ENCODE assay signal across 8 cellular contexts in the genomic region with DNA sequence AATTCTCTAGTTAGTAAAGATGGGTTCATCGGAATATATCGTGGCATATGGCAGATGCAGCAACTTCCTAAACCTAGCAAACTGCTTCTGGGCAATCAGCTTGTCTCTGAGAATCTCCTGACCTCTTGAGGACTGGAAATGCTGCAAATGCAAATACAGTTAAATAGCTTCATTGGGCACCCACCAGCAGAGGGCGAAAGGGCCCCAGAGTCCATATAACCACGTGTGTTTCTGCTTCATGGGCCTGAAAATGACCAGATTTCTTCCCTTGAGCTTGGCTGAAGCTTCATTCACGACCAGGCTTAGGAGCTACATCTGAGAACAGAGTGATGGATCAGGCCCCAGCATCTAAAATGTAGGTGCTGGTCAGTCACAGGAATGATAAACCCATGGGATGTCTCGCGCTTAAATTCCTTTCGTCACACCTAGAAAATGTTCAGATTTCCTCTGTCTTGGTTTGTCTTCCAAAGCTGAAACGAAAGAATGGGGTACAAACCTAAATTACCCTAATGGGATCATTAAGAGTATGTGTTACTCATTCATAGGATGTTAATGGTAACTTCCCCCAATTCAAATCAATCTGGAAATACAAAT.
DNase-seq lines count a peak whose midpoint lies in the region; ATAC-seq and TF ChIP-seq lines count a peak whose summit lies in the region.

No MANE protein-coding gene starts in this region.

- H3K4me1 Mint-ChIP-seq in Caco-2 (ENCODE audit: low read depth, unreplicated experiment): no peaks in the 10 kb centered on the region

- no peaks in the 10 kb centered on the region for H3K36me3 Mint-ChIP-seq in Caco-2 (ENCODE audit: insufficient read depth, unreplicated experiment)

- H3K9me3 Mint-ChIP-seq in Caco-2 (ENCODE audit: unreplicated experiment): no peaks in the 10 kb centered on the region

- intact Hi-C loops in Caco-2 (cut with micrococcal nuclease; ENCODE audit: unreplicated experiment): no loop called here

- no peak overlapping the region for H3K4me3 ChIP-seq in Caco-2 (ENCODE audit: low read depth, low read length)

- H3K4me3 Mint-ChIP-seq in Caco-2 (ENCODE audit: unreplicated experiment): no peak overlapping the region

- H3K36me3 ChIP-seq in Caco-2 (ENCODE audit: control insufficient read depth, insufficient read depth, low read length): no peaks in the 10 kb centered on the region

- peaks cover 4% of the 10 kb centered on the region for H3K27me3 Mint-ChIP-seq in Caco-2 (ENCODE audit: insufficient read depth, unreplicated experiment)

- peak; percentile 34 to 53 for TF ChIP-seq CTCF in Caco-2 (IDR thresholded peaks at IDR 0.05; ENCODE audit: insufficient read depth in 1 of 2, low read depth in 1 of 2, low read length in 1 of 2, severe bottlenecking in 1 of 2, unreplicated experiment in 1 of 2)

- POLR2A ChIA-PET in Caco-2 (lab: Charles Lee): no interaction called here

- no peaks in the 10 kb centered on the region for H3K9me3 ChIP-seq in Caco-2

- H3K27ac Mint-ChIP-seq in Caco-2 (ENCODE audit: unreplicated experiment): no peak overlapping the region

- DNase-seq in Caco-2 (peak; percentile 48 to 57), RKO (ENCODE audit: low spot score) (peak; percentile 68), cerebellar cortex (ENCODE audit: low spot score) (peak; percentile 19), mucosa of gallbladder (ENCODE audit: low spot score) (peak; percentile 57)

- ATAC-seq in HG03175 (IDR thresholded peaks at IDR 0.05; ENCODE audit: unreplicated experiment): peak; percentile 51
- no peak for ATAC-seq in HG03469 (IDR thresholded peaks at IDR 0.05; ENCODE audit: unreplicated experiment)
- no peak for ATAC-seq in GM18511 (IDR thresholded peaks at IDR 0.05; ENCODE audit: unreplicated experiment)
- ATAC-seq in GM21723 (IDR thresholded peaks at IDR 0.05; ENCODE audit: unreplicated experiment): no peak

- no peaks in the 10 kb centered on the region for H3K4me1 ChIP-seq in Caco-2

- CTCF ChIA-PET in Caco-2 (lab: Charles Lee): interaction anchor here (0.6 to 1.4 kb wide), 5 partner anchors 90 to 597 kb away, joined by 3 to 6 read pairs (median 3); no protein-coding TSS in a partner anchor

- BruUV-seq in Caco-2 (replicated peaks; lab: Mats Ljungman, UMichigan): no TSS peak

- H3K27me3 ChIP-seq in Caco-2 (replicated peaks; ENCODE audit: control insufficient read depth, insufficient read depth, low read length): no peaks in the 10 kb centered on the region
